Comparison of ENCODE assay signal across 10 cellular contexts in the genomic region with DNA sequence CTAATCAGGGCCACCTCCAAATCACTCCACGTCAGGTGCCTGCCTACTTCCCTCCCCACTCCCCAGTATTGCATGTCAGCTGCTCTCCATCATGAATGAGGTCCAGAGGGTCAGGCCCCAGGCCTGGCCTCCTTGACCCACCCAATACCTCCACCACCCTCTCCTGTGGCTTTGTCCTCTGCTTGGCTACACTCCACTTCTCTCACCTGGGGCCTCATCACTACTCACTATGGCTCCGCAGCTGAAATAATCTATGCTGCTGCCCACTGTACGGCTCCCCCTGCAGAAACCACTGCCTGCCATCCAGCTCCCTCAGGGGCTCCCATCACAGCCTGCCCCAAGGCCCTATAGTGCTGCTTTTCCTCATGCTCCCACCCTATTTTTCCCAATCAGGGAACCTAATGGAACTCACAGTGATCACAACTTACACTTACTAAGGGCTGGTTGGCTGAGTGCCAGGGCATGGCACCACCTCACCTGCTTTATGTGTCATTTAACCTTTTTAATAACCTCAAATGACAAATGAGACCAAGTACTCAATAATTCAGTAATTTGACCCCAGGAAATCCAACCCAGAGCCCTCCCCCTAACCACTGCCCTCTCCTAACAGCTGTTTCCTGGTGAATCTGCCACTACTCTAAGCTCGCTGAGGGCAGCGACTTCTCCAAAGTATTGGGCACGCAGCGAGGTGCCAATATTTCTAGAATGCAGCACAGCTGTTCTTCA. TPM values are rescaled to one million over a fixed set of nuclear protein-coding genes. Genes with fewer than 3 reads are reported as not detected.
DNase-seq lines count a peak whose midpoint lies in the region; ATAC-seq and TF ChIP-seq lines count a peak whose summit lies in the region.
"Had no signal": no experiment of that assay in that cellular context is flagged by ENCODE, and none has a peak within 500 bp of the region (broad histone marks: within the 10 kb centered on the region; RNA-seq: fewer than 3 reads in every experiment).

No MANE protein-coding gene starts in this region.

- peak overlapping the region in 1 of 5 donors; percentile 35 for H3K9ac ChIP-seq in subcutaneous abdominal adipose tissue (ENCODE audit: low read length in 5 of 5)

- peak overlapping the region; percentile 92; the same call in 1 of the 2 replicates for H3K4me2 ChIP-seq in PC-9

- H3K27me3 ChIP-seq in PC-9 (ENCODE audit: insufficient read depth, low read depth), result no peaks in the 10 kb centered on the region
- H3K27me3 ChIP-seq in subcutaneous abdominal adipose tissue (ENCODE audit: control insufficient read depth in 5 of 5, insufficient read depth in 4 of 5, low read length in 5 of 5), result no peaks in the 10 kb centered on the region
- H3K27me3 ChIP-seq: tibial nerve had no signal

- BruUV-seq in PC-9 (replicated peaks; lab: Mats Ljungman, UMichigan), result no TSS peak

- no peak overlapping the region for H3K4me3 ChIP-seq in PC-9
- H3K4me3 ChIP-seq in subcutaneous abdominal adipose tissue (ENCODE audit: low read depth in 1 of 5, low read length in 5 of 5), result no peak overlapping the region

- TF ChIP-seq CTCF in PC-9 (conservative IDR thresholded peaks at IDR 0.05), result no peak

- H3K4me3 Mint-ChIP-seq in activated T-cell treated with anti-CD3 and anti-CD28 coated beads, Interleukin-2, amount 50 U/mL, for 4 hours, result peak overlapping the region; percentile 88

- DNase-seq in activated T-cell treated with anti-CD3 and anti-CD28 coated beads, Interleukin-2, amount 50 U/mL, for 4 hours, result peak; percentile 56
- no peak for DNase-seq in activated T-cell treated with anti-CD3 and anti-CD28 coated beads, Interleukin-2, amount 50 U/mL, for 1 hour
- DNase-seq in PC-9 (no peak), kidney tubule cell (ENCODE audit: low spot score) (peak; percentile 53), OCI-M1 (lab: John Stamatoyannopoulos, UW) (no peak), HPDE6-E6E7 (ENCODE audit: extremely low spot score) (no peak)
- DNase-seq in activated CD4-positive, CD25-positive, alpha-beta regulatory T cell (lab: John Stamatoyannopoulos, UW), result no peak
- DNase-seq: NCI-H226 had no signal

- peaks cover 16% of the 10 kb centered on the region for H3K4me1 ChIP-seq in PC-9 (replicated peaks; ENCODE audit: insufficient read depth)
- H3K4me1 ChIP-seq in subcutaneous abdominal adipose tissue (ENCODE audit: control insufficient read depth in 5 of 5, insufficient read depth in 5 of 5, low read length in 5 of 5), result peaks cover 3 to 68% (median 63%) of the 10 kb centered on the region in 5 donors

- no peak for ATAC-seq in activated T-cell treated with anti-CD3 and anti-CD28 coated beads, Interleukin-2, amount 50 U/mL, for 4 hours

- no peaks in the 10 kb centered on the region for H3K9me2 ChIP-seq in PC-9 (ENCODE audit: insufficient read depth)

- H3F3A ChIP-seq in PC-9 (ENCODE audit: insufficient read depth, low read depth), result peaks cover 7% of the 10 kb centered on the region; the same call in 1 of the 2 replicates

- H3K36me3 ChIP-seq in PC-9 (ENCODE audit: low read depth) (peaks cover 3% of the 10 kb centered on the region; the same call in 1 of the 2 replicates), subcutaneous abdominal adipose tissue (ENCODE audit: control insufficient read depth in 5 of 5, insufficient read depth in 5 of 5, low read length in 5 of 5) (peaks cover 0 to 21% (median 11%) of the 10 kb centered on the region in 5 donors)

- peaks cover 55% of the 10 kb centered on the region for H3K4me1 Mint-ChIP-seq in activated T-cell treated with anti-CD3 and anti-CD28 coated beads, Interleukin-2, amount 50 U/mL, for 4 hours (ENCODE audit: low read depth)

- CTCF ChIA-PET in PC-9 (lab: Charles Lee), result no interaction called here

- H3K9me3 ChIP-seq in PC-9 (ENCODE audit: insufficient read depth, low read depth), result no peaks in the 10 kb centered on the region
- H3K9me3 ChIP-seq in subcutaneous abdominal adipose tissue (ENCODE audit: control insufficient read depth in 5 of 5, low read length in 5 of 5), result no peaks in the 10 kb centered on the region
- H3K9me3 ChIP-seq: tibial nerve had no signal

- H3K27me3 Mint-ChIP-seq in activated T-cell treated with anti-CD3 and anti-CD28 coated beads, Interleukin-2, amount 50 U/mL, for 4 hours (ENCODE audit: low read depth), result no peaks in the 10 kb centered on the region

- H3K36me3 Mint-ChIP-seq in activated T-cell treated with anti-CD3 and anti-CD28 coated beads, Interleukin-2, amount 50 U/mL, for 4 hours (ENCODE audit: insufficient read depth), result peaks cover 2% of the 10 kb centered on the region

- peaks cover 27% of the 10 kb centered on the region for H3K79me2 ChIP-seq in PC-9 (ENCODE audit: low read depth)

- intact Hi-C loops in PC-9 (cut with micrococcal nuclease; ENCODE audit: unreplicated experiment), result loop anchor here (5.0 kb wide), 1 partner anchor 77 kb away; no protein-coding TSS in a partner anchor

- H3K27ac ChIP-seq in PC-9 (no peak overlapping the region), subcutaneous abdominal adipose tissue (ENCODE audit: low read depth, low read length) (peak overlapping the region; percentile 33)

- peaks cover 8% of the 10 kb centered on the region; the same call in 1 of the 2 replicates for H4K20me1 ChIP-seq in PC-9 (ENCODE audit: insufficient read depth)

- H2AFZ ChIP-seq in PC-9, result no peak overlapping the region

- POLR2A ChIA-PET in PC-9 (lab: Charles Lee; ENCODE audit: unreplicated experiment), result no interaction called here

- no peaks in the 10 kb centered on the region for H3K9me3 Mint-ChIP-seq in activated T-cell treated with anti-CD3 and anti-CD28 coated beads, Interleukin-2, amount 50 U/mL, for 4 hours

RNA-seq across cellular contexts. Expression of a gene that starts 2.3 kb away (rescaled TPM):
- 10 to 100 TPM; 31.8 to 34.7 (median 33.0) TPM for total RNA-seq in activated T-cell treated with anti-CD3 and anti-CD28 coated beads, Interleukin-2, amount 50 U/mL, for 4 hours
- 43.4 and 44.4 TPM in 2 replicates for total RNA-seq in PC-9 (2021)

RNA-seq across cellular contexts. Expression of a gene that starts 2.4 kb away (rescaled TPM):
- total RNA-seq in activated T-cell treated with anti-CD3 and anti-CD28 coated beads, Interleukin-2, amount 50 U/mL, for 4 hours, result 1 to 10 TPM in 2 of 3 donors, under 1 TPM in 1; 0.84 to 1.1 (median 1.0) TPM
- 9.0 and 9.5 TPM in 2 replicates for total RNA-seq in PC-9 (2021)

RNA-seq across cellular contexts. Expression of a gene that starts 48.3 kb away (rescaled TPM):
- 10 to 100 TPM; 88.9 to 96.6 (median 95.1) TPM for total RNA-seq in activated T-cell treated with anti-CD3 and anti-CD28 coated beads, Interleukin-2, amount 50 U/mL, for 4 hours
- 9.2 and 10.3 TPM in 2 replicates for total RNA-seq in PC-9 (2021)

RNA-seq across cellular contexts. Expression of a gene that starts 53.3 kb away (rescaled TPM):
- total RNA-seq in activated T-cell treated with anti-CD3 and anti-CD28 coated beads, Interleukin-2, amount 50 U/mL, for 4 hours, result 10 to 100 TPM; 26.2 to 31.3 (median 29.8) TPM
- 26.0 and 31.2 TPM in 2 replicates for total RNA-seq in PC-9 (2021)

RNA-seq across cellular contexts. Expression of a gene that starts 53.4 kb away (rescaled TPM):
- total RNA-seq in activated T-cell treated with anti-CD3 and anti-CD28 coated beads, Interleukin-2, amount 50 U/mL, for 4 hours, result not detected
- not detected in 2 replicates for total RNA-seq in PC-9 (2021)

Comparison
In these comparisons a context has a peak if more than half of its experiments do, and no peak if none do; other contexts are left out.
1. DNase-seq: peak in activated T-cell treated with anti-CD3 and anti-CD28 coated beads, Interleukin-2, amount 50 U/mL, for 4 hours (single experiment) and kidney tubule cell (single experiment); none in activated T-cell treated with anti-CD3 and anti-CD28 coated beads, Interleukin-2, amount 50 U/mL, for 1 hour (single experiment), PC-9 (0 of 2), OCI-M1 (single experiment), HPDE6-E6E7 (single experiment) and activated CD4-positive, CD25-positive, alpha-beta regulatory T cell (0 of 4).